Comparison of ENCODE assay signal across 8 cellular contexts in genomic region chr15:40930430-40931299, GRCh38. TPM values are rescaled to one million over a fixed set of nuclear protein-coding genes. Genes with fewer than 3 reads are reported as not detected.
DNase-seq lines count a peak whose midpoint lies in the region; ATAC-seq, FAIRE-seq and TF ChIP-seq lines count a peak whose summit lies in the region.

No MANE protein-coding gene starts in this region.

- DNase-seq in GM10248 (ENCODE audit: extremely low spot score), result peak; percentile 74
- DNase-seq in NCI-H1930 (lab: John Stamatoyannopoulos, UW), result peak; percentile 64 to 76
- peak; percentile 70 for DNase-seq in activated T-cell treated with anti-CD3 and anti-CD28 coated beads, Interleukin-2, amount 50 U/mL, for 24 hours
- DNase-seq in prostate gland (ENCODE audit: low spot score), result no peak
- DNase-seq in frontal cortex (ENCODE audit: low spot score in 2 of 2), result no peak

- POLR2A ChIA-PET in GM10248 (lab: Yijun Ruan, JAX), result no interaction called here

- ATAC-seq in gastroesophageal sphincter, result peak; percentile 50
- ATAC-seq in HG03108 (IDR thresholded peaks at IDR 0.05; ENCODE audit: unreplicated experiment), result no peak
- ATAC-seq in HG02885 (IDR thresholded peaks at IDR 0.05; ENCODE audit: poor library complexity, unreplicated experiment), result no peak

- H3K27me3 ChIP-seq in gastroesophageal sphincter (peaks cover 100% of the 10 kb centered on the region), prostate gland (replicated peaks; ENCODE audit: insufficient read depth) (peaks cover 15% of the 10 kb centered on the region)

- 0 to 1% methylated on average over 8 to 15 of the region's 46 CpGs for WGBS in gastroesophageal sphincter (ENCODE audit: low coverage in 1 of 2), 2 donors
- WGBS in prostate gland, result under 1% methylated on average over 46 of the region's 46 CpGs

- H3K36me3 ChIP-seq in gastroesophageal sphincter (peaks cover 0 to 7% of the 10 kb centered on the region in 2 donors), prostate gland (no peaks in the 10 kb centered on the region)

- no peak overlapping the region for H3K27ac Mint-ChIP-seq in activated T-cell treated with anti-CD3 and anti-CD28 coated beads, Interleukin-2, amount 50 U/mL, for 24 hours

- H3K4me3 ChIP-seq in gastroesophageal sphincter, result peak overlapping the region in 1 of 2 donors; percentile 55
- H3K4me3 ChIP-seq in prostate gland, result peak overlapping the region; percentile 33 to 35

- no peak for TF ChIP-seq EP300 in gastroesophageal sphincter (IDR thresholded peaks at IDR 0.05)

- TF ChIP-seq POLR2A in gastroesophageal sphincter (IDR thresholded peaks at IDR 0.05) (no peak), prostate gland (IDR thresholded peaks at IDR 0.05) (no peak)

- H3K27ac ChIP-seq in gastroesophageal sphincter (peak overlapping the region in 2 of 4 donors; percentile 51 to 60), prostate gland (peak overlapping the region in 1 of 2 donors; percentile 22)

- TF ChIP-seq CTCF in GM10248 (IDR thresholded peaks at IDR 0.05; ENCODE audit: control extremely low read depth, extremely low read depth, low read depth, missing control alignments) (peak; percentile 83), gastroesophageal sphincter (IDR thresholded peaks at IDR 0.05) (peak in 3 of 4 experiments; percentile 11 to 49 (median 26)), prostate gland (IDR thresholded peaks at IDR 0.05) (peak in 1 of 4 experiments; percentile 34)

- no peaks in the 10 kb centered on the region for H3K9me3 Mint-ChIP-seq in activated T-cell treated with anti-CD3 and anti-CD28 coated beads, Interleukin-2, amount 50 U/mL, for 24 hours

- peaks cover 0 to 55% (median 41%) of the 10 kb centered on the region in 3 donors for H3K4me1 ChIP-seq in gastroesophageal sphincter
- H3K4me1 ChIP-seq in prostate gland (replicated peaks), result peaks cover 25% of the 10 kb centered on the region

- no peaks in the 10 kb centered on the region for H3K36me3 Mint-ChIP-seq in activated T-cell treated with anti-CD3 and anti-CD28 coated beads, Interleukin-2, amount 50 U/mL, for 24 hours (ENCODE audit: low read depth)

- no peak for FAIRE-seq in frontal cortex (lab: Jason Lieb, UNC)

- intact Hi-C loops in prostate gland (cut with DNase I), result no loop called here

- H3K4me1 Mint-ChIP-seq in activated T-cell treated with anti-CD3 and anti-CD28 coated beads, Interleukin-2, amount 50 U/mL, for 24 hours (ENCODE audit: low read depth), result peaks cover 44% of the 10 kb centered on the region

- H3K27me3 Mint-ChIP-seq in activated T-cell treated with anti-CD3 and anti-CD28 coated beads, Interleukin-2, amount 50 U/mL, for 24 hours, result peaks cover 72% of the 10 kb centered on the region

- CTCF ChIA-PET in GM10248 (lab: Yijun Ruan, JAX), result interaction anchor here (0.8 to 13.4 kb wide), 19 partner anchors 9 to 259 kb away, joined by 3 to 167 read pairs (median 5); partner anchors contain the start of gene CHAC1

- H3K4me3 Mint-ChIP-seq in activated T-cell treated with anti-CD3 and anti-CD28 coated beads, Interleukin-2, amount 50 U/mL, for 24 hours, result peak overlapping the region; percentile 48

- no peaks in the 10 kb centered on the region for H3K9me3 ChIP-seq in gastroesophageal sphincter
- H3K9me3 ChIP-seq in prostate gland, result no peaks in the 10 kb centered on the region

RNA-seq across cellular contexts. Expression of gene DLL4, which starts 1.5 kb away (rescaled TPM):
- total RNA-seq in gastroesophageal sphincter (1 to 10 TPM; 1.9 to 9.7 (median 6.4) TPM), prostate gland (1 to 10 TPM; 6.2 to 6.5 TPM), frontal cortex (4.1 TPM)

RNA-seq across cellular contexts. Expression of gene CHAC1, which starts 22.6 kb away (rescaled TPM):
- total RNA-seq in gastroesophageal sphincter (1 to 10 TPM in 3 of 4 donors, under 1 TPM in 1; 0.54 to 1.8 (median 1.5) TPM), prostate gland (1 to 10 TPM in 1 of 2 donors, under 1 TPM in 1; 0.18 to 2.7 TPM), frontal cortex (2.9 TPM)

RNA-seq across cellular contexts. Expression of gene VPS18, which starts 36.4 kb away (rescaled TPM):
- 10 to 100 TPM; 24.6 to 36.3 (median 29.9) TPM for total RNA-seq in gastroesophageal sphincter
- total RNA-seq in prostate gland, result 10 to 100 TPM; 32.4 to 39.0 TPM
- total RNA-seq in frontal cortex, result 29.8 TPM

RNA-seq across cellular contexts. Expression of gene RHOV, which starts 56.6 kb away (rescaled TPM):
- total RNA-seq in gastroesophageal sphincter (1 to 10 TPM in 1 of 4 donors, not detected in 3; 7.0 TPM), prostate gland (10 to 100 TPM in 1 of 2 donors, 1 to 10 TPM in 1; 5.9 to 11.7 TPM), frontal cortex (9.4 TPM)

Comparison
In these comparisons a context has a peak if more than half of its experiments do, and no peak if none do; other contexts are left out.
1. DNase-seq: peak in GM10248 (single experiment), NCI-H1930 (2 of 2) and activated T-cell treated with anti-CD3 and anti-CD28 coated beads, Interleukin-2, amount 50 U/mL, for 24 hours (single experiment); none in prostate gland (single experiment) and frontal cortex (0 of 2).